In the genomic region with DNA sequence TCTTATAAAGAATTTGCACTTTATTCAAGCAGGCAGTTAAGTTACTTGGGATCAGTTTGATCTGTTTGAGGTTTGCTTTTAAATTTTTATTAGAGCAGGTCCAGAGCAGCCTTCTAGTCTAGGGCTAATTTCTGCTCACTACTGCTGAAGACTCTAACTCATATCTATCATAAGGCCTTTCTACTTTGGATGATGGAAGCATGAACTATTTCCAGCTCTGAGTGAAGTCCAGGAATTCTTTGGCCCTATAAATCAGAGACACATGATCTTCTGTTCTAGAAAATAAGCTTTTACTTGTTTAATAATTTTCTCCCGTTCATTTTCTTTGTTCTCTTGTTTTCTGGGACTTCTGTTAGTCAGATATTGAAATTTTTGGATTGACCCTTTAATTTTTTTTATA, we compare ENCODE assay signal across 21 cellular contexts. TPM values are rescaled to one million over a fixed set of nuclear protein-coding genes. Genes with fewer than 3 reads are reported as not detected.
DNase-seq lines count a peak whose midpoint lies in the region; ATAC-seq and TF ChIP-seq lines count a peak whose summit lies in the region.
"Had no signal": no experiment of that assay in that cellular context is flagged by ENCODE, and none has a peak within 500 bp of the region (broad histone marks: within the 10 kb centered on the region; RNA-seq: fewer than 3 reads in every experiment).

No MANE protein-coding gene starts in this region.

- no peak for DNase-seq in A673 (ENCODE audit: low spot score)
- DNase-seq in ascending aorta (ENCODE audit: low spot score in 2 of 2) = no peak
- no peak for DNase-seq in left cardiac atrium
- DNase-seq in sigmoid colon = no peak
- no peak for DNase-seq in NCI-H510A (lab: John Stamatoyannopoulos, UW)
- DNase-seq in UCSD-AML1 (lab: John Stamatoyannopoulos, UW; ENCODE audit: unreplicated experiment) = no peak
- DNase-seq in T1000 (lab: John Stamatoyannopoulos, UW) = no peak
- DNase-seq: activated CD4-positive, alpha-beta T cell treated with anti-CD3 and anti-CD28 coated beads for 1 hour; activated naive CD4-positive, alpha-beta T cell; activated T-cell treated with anti-CD3 and anti-CD28 coated beads, Interleukin-2, amount 50 U/mL, for 1 hour; central memory CD4-positive, alpha-beta T cell; DMS79; dorsolateral prefrontal cortex; kidney glomerular epithelial cell; natural killer cell; NCI-H1694 treated with DMSO at 0.1 percent for 48 hours; NCI-H774; stimulated activated CD4-positive, alpha-beta T cell treated with anti-CD3 and anti-CD28 coated beads, Interleukin-2, amount 100 ng/mL, for 24 hours; stimulated activated naive B cell treated with anti-CD40 and anti-IgM and Interleukin-4, amounts not matched to agents 10 μg/mL and 1 μg/mL and 100 μg/mL, for 72 hours; thyroid gland had no signal

- peak; percentile 79 to 81 for ATAC-seq in left cardiac atrium
- ATAC-seq in HG03280 (IDR thresholded peaks at IDR 0.05; ENCODE audit: unreplicated experiment) = no peak
- ATAC-seq: natural killer cell; stimulated activated naive B cell treated with anti-CD40 and anti-IgM and Interleukin-4, amounts not matched to agents 10 μg/mL and 1 μg/mL and 100 μg/mL, for 72 hours had no signal

- 75 to 79% methylated on average over 1 of the region's 1 CpG for WGBS in sigmoid colon, 2 donors

- peaks cover 44% of the 10 kb centered on the region for H3K4me1 ChIP-seq in A673 (ENCODE audit: insufficient read depth, low read length, poor library complexity, severe bottlenecking)
- peaks cover 2 to 32% of the 10 kb centered on the region in 2 donors for H3K4me1 ChIP-seq in ascending aorta
- H3K4me1 ChIP-seq in sigmoid colon = peaks cover 0 to 77% (median 44%) of the 10 kb centered on the region in 4 donors
- H3K4me1 ChIP-seq: thyroid gland had no signal

- POLR2A ChIA-PET in A673 (lab: Charles Lee; ENCODE audit: low non-redundant PET) = interaction anchor here (0.6 kb wide), 1 partner anchor 247 kb away, joined by 4 read pairs; no protein-coding TSS in a partner anchor

- TF ChIP-seq CTCF in A673 (conservative IDR thresholded peaks at IDR 0.05; ENCODE audit: low read depth, low read length) (no peak), ascending aorta (IDR thresholded peaks at IDR 0.05) (no peak), sigmoid colon (IDR thresholded peaks at IDR 0.05) (no peak)

- intact Hi-C loops in A673 (cut with micrococcal nuclease; ENCODE audit: unreplicated experiment) (no loop called here), ascending aorta (cut with DNase I) (loop anchor here (10.0 kb wide), 1 partner anchor 1645 kb away; no protein-coding TSS in a partner anchor), left cardiac atrium (cut with DNase I) (no loop called here), sigmoid colon (cut with DNase I) (no loop called here)

- peak overlapping the region; percentile 72 for H3K27ac ChIP-seq in A673 (ENCODE audit: low read depth, low read length, poor library complexity, severe bottlenecking)
- H3K27ac ChIP-seq in ascending aorta = peak overlapping the region; percentile 62 to 82
- peak overlapping the region; percentile 54 to 78 (median 70) for H3K27ac ChIP-seq in sigmoid colon
- H3K27ac ChIP-seq: dorsolateral prefrontal cortex, thyroid gland had no signal

- no peak for TF ChIP-seq POLR2A in sigmoid colon (IDR thresholded peaks at IDR 0.05)

- TF ChIP-seq EP300 in sigmoid colon (IDR thresholded peaks at IDR 0.05) = no peak

- peaks cover 12% of the 10 kb centered on the region for H3K36me3 ChIP-seq in A673 (ENCODE audit: insufficient read depth, low read length, poor library complexity, severe bottlenecking)
- H3K36me3 ChIP-seq in ascending aorta = peaks cover 0 to 2% of the 10 kb centered on the region in 2 donors
- peaks cover 0 to 10% (median 0%) of the 10 kb centered on the region in 4 donors for H3K36me3 ChIP-seq in sigmoid colon
- H3K36me3 ChIP-seq: thyroid gland had no signal

- BruUV-seq in A673 (replicated peaks; lab: Mats Ljungman, UMichigan) = no TSS peak

- H3K4me3 ChIP-seq in A673 (ENCODE audit: low read depth, low read length, poor library complexity, severe bottlenecking) (no peak overlapping the region), ascending aorta (peak overlapping the region in 1 of 2 donors; percentile 14), sigmoid colon (no peak overlapping the region)
- H3K4me3 ChIP-seq: dorsolateral prefrontal cortex, thyroid gland had no signal

- H3K27me3 ChIP-seq in A673 (replicated peaks; ENCODE audit: insufficient read depth, low read depth, low read length, poor library complexity) = no peaks in the 10 kb centered on the region
- H3K27me3 ChIP-seq in ascending aorta = no peaks in the 10 kb centered on the region
- no peaks in the 10 kb centered on the region for H3K27me3 ChIP-seq in sigmoid colon
- H3K27me3 ChIP-seq: thyroid gland had no signal

- CTCF ChIA-PET in A673 (lab: Charles Lee) = no interaction called here

- H3K9me3 ChIP-seq in A673 (ENCODE audit: low read depth, low read length, poor library complexity, severe bottlenecking) (no peaks in the 10 kb centered on the region), ascending aorta (no peaks in the 10 kb centered on the region), sigmoid colon (no peaks in the 10 kb centered on the region)
- H3K9me3 ChIP-seq: thyroid gland had no signal

RNA-seq across cellular contexts. Expression of gene NIBAN1, which starts 14.7 kb away (rescaled TPM):
- total RNA-seq in A673 (2021) (52.9 and 54.8 TPM in 2 replicates), ascending aorta (74.6 TPM), left cardiac atrium (100 to 1,000 TPM; 281 to 313 TPM), sigmoid colon (100 to 1,000 TPM; 311 to 384 (median 369) TPM)
- polyA plus RNA-seq in sigmoid colon = 10 to 100 TPM in 1 of 3 donors, 1 to 10 TPM in 2; 1.4 to 12.2 (median 8.4) TPM
